9 cellular contexts compared by ENCODE assay signal in genomic region chr1:26959722-26960624, GRCh38. TPM values are rescaled to one million over a fixed set of nuclear protein-coding genes. Genes with fewer than 3 reads are reported as not detected.
DNase-seq lines count a peak whose midpoint lies in the region; ATAC-seq, FAIRE-seq and TF ChIP-seq lines count a peak whose summit lies in the region.
"Had no signal": no experiment of that assay in that cellular context is flagged by ENCODE, and none has a peak within 500 bp of the region (broad histone marks: within the 10 kb centered on the region; RNA-seq: fewer than 3 reads in every experiment).

Gene KDF1, minus strand, starts transcription at chr1:26960468. Its CDS starts 8,088 bp downstream, at chr1:26952380.

- CTCF ChIA-PET in A549 (lab: Yijun Ruan, JAX) = interaction anchor here (0.7 to 3.0 kb wide), 3 partner anchors 10 to 37 kb away, joined by 3 to 16 read pairs (median 5); no protein-coding TSS in a partner anchor

- H3K9me3 ChIP-seq in A549 (no peaks in the 10 kb centered on the region), endodermal cell (ENCODE audit: control insufficient read depth, low read length) (no peaks in the 10 kb centered on the region)

- no peaks in the 10 kb centered on the region for H3K36me3 ChIP-seq in endodermal cell (ENCODE audit: control insufficient read depth, insufficient read depth, low read length)

- no peak for TF ChIP-seq POLR2A in A549 (IDR thresholded peaks at IDR 0.05; ENCODE audit: low read length)

- DNase-seq in A549 (ENCODE audit: low read depth in 1 of 2, low spot score in 1 of 2) (no peak), NCI-H1105 treated with DMSO at 0.1 percent for 48 hours (lab: John Stamatoyannopoulos, UW) (peak; percentile 83), endodermal cell (peak; percentile 96), AG08395 (ENCODE audit: low spot score) (no peak)
- peak; percentile 47 to 50 for DNase-seq in activated CD4-positive, alpha-beta T cell treated with anti-CD3 and anti-CD28 coated beads, Interleukin-2, amount 50 U/mL, for 4 hours

- H3K4me3 ChIP-seq in A549 (peak within 1 kb of the TSS; percentile 32; the same call in 1 of the 3 replicates), endodermal cell (ENCODE audit: low read length) (peak within 1 kb of the TSS; percentile 80)

- no peak for TF ChIP-seq RAD21 in A549 (conservative IDR thresholded peaks at IDR 0.05 in 1 of 2, IDR thresholded peaks at IDR 0.05 in 1 of 2)

- H3K4me1 Mint-ChIP-seq in endodermal cell (peaks cover 18% of the 10 kb centered on the region), nephron (peaks cover 6% of the 10 kb centered on the region)

- TF ChIP-seq CTCF in A549 (IDR thresholded peaks at IDR 0.05) (no peak), endodermal cell (conservative IDR thresholded peaks at IDR 0.05) (peak; percentile 65), nephron (IDR thresholded peaks at IDR 0.05; ENCODE audit: unreplicated experiment in 3 of 3) (no peak)

- H3K4me1 ChIP-seq in A549 = peaks cover 25% of the 10 kb centered on the region
- no peaks in the 10 kb centered on the region for H3K4me1 ChIP-seq in endodermal cell (ENCODE audit: control insufficient read depth, insufficient read depth, low read length)

- H3K27me3 Mint-ChIP-seq in endodermal cell (ENCODE audit: insufficient read depth) = no peaks in the 10 kb centered on the region
- H3K27me3 Mint-ChIP-seq in nephron (ENCODE audit: low read depth) = peaks cover 91% of the 10 kb centered on the region

- no peak for TF ChIP-seq EP300 in A549 (IDR thresholded peaks at IDR 0.05)

- 70% methylated on average over 9 of the region's 86 CpGs for WGBS in A549 (ENCODE audit: missing lambda C conversion rate)
- WGBS in endodermal cell (ENCODE audit: insufficient coverage in 1 of 2, insufficient read length in 1 of 2), 2 experiments = 1 to 10% methylated on average over 9 to 86 of the region's 86 CpGs

- peaks cover 37% of the 10 kb centered on the region for H3K27me3 ChIP-seq in endodermal cell (ENCODE audit: control insufficient read depth, insufficient read depth, low read length, poor library complexity, severe bottlenecking)

- peak within 1 kb of the TSS; percentile 41 for H3K9ac ChIP-seq in endodermal cell (ENCODE audit: extremely low read depth, low read length, poor library complexity, severe bottlenecking)

- peak within 1 kb of the TSS; percentile 48 to 73; a peak in 5 of 6 replicates for H3K27ac ChIP-seq in A549
- H3K27ac ChIP-seq in endodermal cell (ENCODE audit: low read depth, low read length) = no peak within 1 kb of the TSS

- H3K4me3 Mint-ChIP-seq in endodermal cell (peak within 1 kb of the TSS; percentile 77), nephron (peak within 1 kb of the TSS; percentile 75 to 85 (median 76))

- ATAC-seq in A549 (no peak), GM21786 (IDR thresholded peaks at IDR 0.05; ENCODE audit: unreplicated experiment) (no peak), GM19351 (IDR thresholded peaks at IDR 0.05; ENCODE audit: unreplicated experiment) (no peak)

- no peak for FAIRE-seq in A549 (lab: Jason Lieb, UNC)
- FAIRE-seq: endometrium had no signal

- H3K27ac Mint-ChIP-seq in endodermal cell (peak within 1 kb of the TSS; percentile 90), nephron (peak within 1 kb of the TSS in 1 of 3 experiments; percentile 12)

- peaks cover 11% of the 10 kb centered on the region for H3K36me3 Mint-ChIP-seq in endodermal cell (ENCODE audit: low read depth)
- H3K36me3 Mint-ChIP-seq in nephron (ENCODE audit: low read depth) = no peaks in the 10 kb centered on the region

- POLR2A ChIA-PET in A549 (lab: Yijun Ruan, JAX) = no interaction called here

- H3K9me3 Mint-ChIP-seq in endodermal cell (peaks cover 6% of the 10 kb centered on the region), nephron (no peaks in the 10 kb centered on the region)

- peak within 1 kb of the TSS; percentile 59 for H3K4me2 ChIP-seq in A549

TF ChIP-seq in A549, 52 proteins besides CTCF, POLR2A, EP300 and RAD21:
- TF ChIP-seq ZNF302 (CRISPR knock-in tag; IDR thresholded peaks at IDR 0.05) (no peak), NR3C1 (IDR thresholded peaks at IDR 0.05) (no peak), BCL3 (IDR thresholded peaks at IDR 0.05) (no peak), TFCP2L1 (CRISPR knock-in tag; IDR thresholded peaks at IDR 0.05) (no peak)
TF ChIP-seq in A549: peak in this region for 0.

RNA-seq across cellular contexts. Expression of gene KDF1, which starts in this region (rescaled TPM):
- polyA plus RNA-seq in A549 (2011; rRNA removed) (not detected in 2 replicates), A549 (2017; fragmentation: RNase III; extraction: RNeasy Plus Mini Kit Qiagen cat#74134 plus additional on column Dnase treatment) (not detected in 3 replicates)
- not detected in 2 replicates for polyA plus RNA-seq in A549 (2012; cell fraction: cytosol; rRNA removed)
- not detected in 2 replicates for polyA plus RNA-seq in A549 (2012; cell fraction: nucleus; rRNA removed)
- 0.15 TPM in 1 of 2 replicates, not detected in the other for polyA minus RNA-seq in A549 (2011; rRNA and poly(A)+ RNA removed)
- total RNA-seq in endodermal cell = 10 to 100 TPM; 17.2 to 22.7 TPM
- 3.1 TPM for polyA plus RNA-seq in endodermal cell (2013, experiment 1 of 2)
- polyA plus RNA-seq in endodermal cell (2013, experiment 2 of 2) = 2.4 TPM

Comparison
In these comparisons a context has a peak if more than half of its experiments do, and no peak if none do; other contexts are left out.
1. DNase-seq: peak in NCI-H1105 treated with DMSO at 0.1 percent for 48 hours (single experiment), activated CD4-positive, alpha-beta T cell treated with anti-CD3 and anti-CD28 coated beads, Interleukin-2, amount 50 U/mL, for 4 hours (2 of 2) and endodermal cell (single experiment); none in A549 (0 of 2) and AG08395 (single experiment).